8 cellular contexts compared by ENCODE assay signal in genomic region chr5:178232920-178233429, GRCh38. TPM values are rescaled to one million over a fixed set of nuclear protein-coding genes. Genes with fewer than 3 reads are reported as not detected.
A peak's percentile ranks its signal among the peaks of the same experiment; 100 is the strongest.
DNase-seq lines count a peak whose midpoint lies in the region; ATAC-seq and TF ChIP-seq lines count a peak whose summit lies in the region.

No MANE protein-coding gene starts in this region.

- no peak for TF ChIP-seq POLR2A in lower leg skin (IDR thresholded peaks at IDR 0.05)

- in situ Hi-C loops in brain microvascular endothelial cell (cut with HindIII; ENCODE audit: low pct_ligation_motif_present, low sequenced_read_pairs): no loop called here

- H3K27ac ChIP-seq in brain microvascular endothelial cell (peak overlapping the region; percentile 87), muscle layer of colon (ENCODE audit: low read depth, low read length) (peak overlapping the region; percentile 97)

- H3K36me3 ChIP-seq in brain microvascular endothelial cell (replicated peaks) (peaks cover 14% of the 10 kb centered on the region), muscle layer of colon (ENCODE audit: insufficient read depth, low read length) (peaks cover 24% of the 10 kb centered on the region)

- no peak overlapping the region for H3K9ac ChIP-seq in muscle layer of colon (ENCODE audit: low read length)

- H3K4me3 ChIP-seq in AG09309 (ENCODE audit: control insufficient read depth, low read depth, low read length) (peak overlapping the region; percentile 95), brain microvascular endothelial cell (ENCODE audit: low read depth, low read length) (peak overlapping the region; percentile 85), muscle layer of colon (ENCODE audit: low read depth in 1 of 2, low read length in 2 of 2) (peak overlapping the region; percentile 86 to 99), lower leg skin (ENCODE audit: low read depth, poor library complexity, severe bottlenecking) (no peak overlapping the region)

- no peaks in the 10 kb centered on the region for H3K27me3 ChIP-seq in brain microvascular endothelial cell (replicated peaks)
- H3K27me3 ChIP-seq in muscle layer of colon (ENCODE audit: control insufficient read depth in 1 of 2, insufficient read depth in 2 of 2, low read length in 2 of 2): no peaks in the 10 kb centered on the region

- intact Hi-C loops in lower leg skin (cut with DNase I; ENCODE audit: low total_unique reads): no loop called here

- H3K4me1 ChIP-seq in muscle layer of colon (ENCODE audit: insufficient read depth, low read length): peaks cover 24% of the 10 kb centered on the region

- H3K9me3 ChIP-seq in muscle layer of colon (ENCODE audit: low read length): no peaks in the 10 kb centered on the region

- peak; percentile 24 for ATAC-seq in HG03103 (IDR thresholded peaks at IDR 0.05; ENCODE audit: low read depth, unreplicated experiment)

- DNase-seq in AG09309 (ENCODE audit: low read depth) (no peak), brain microvascular endothelial cell (no peak), GM19240 (ENCODE audit: insufficient read length, low spot score) (no peak), lower leg skin (ENCODE audit: low spot score in 2 of 2) (no peak), HuH-7 (ENCODE audit: low spot score) (no peak), NCI-H2107 (lab: John Stamatoyannopoulos, UW) (no peak)

- 63 to 69% methylated on average over 10 to 11 of the region's 11 CpGs for WGBS in lower leg skin, 2 donors

- no peak for TF ChIP-seq CTCF in AG09309 (IDR thresholded peaks at IDR 0.05; ENCODE audit: control insufficient read depth, insufficient read depth, low read depth, low read length, missing control alignments)
- no peak for TF ChIP-seq CTCF in brain microvascular endothelial cell (IDR thresholded peaks at IDR 0.05; ENCODE audit: low read depth, low read length, missing control alignments)
- no peak for TF ChIP-seq CTCF in lower leg skin (IDR thresholded peaks at IDR 0.05)

RNA-seq across cellular contexts. Expression of gene PHYKPL, which starts 0.4 kb away (rescaled TPM):
- total RNA-seq in lower leg skin: 10 to 100 TPM; 29.3 to 45.7 (median 31.8) TPM

RNA-seq across cellular contexts. Expression of gene HNRNPAB, which starts 28.6 kb away (rescaled TPM):
- 100 to 1,000 TPM in 2 of 4 donors, 10 to 100 TPM in 2; 76.4 to 124 (median 102) TPM for total RNA-seq in lower leg skin

RNA-seq across cellular contexts. Expression of gene GMCL2, which starts 45.8 kb away (rescaled TPM):
- total RNA-seq in lower leg skin: not detected
